2 cellular contexts compared by ENCODE assay signal in the genomic region with DNA sequence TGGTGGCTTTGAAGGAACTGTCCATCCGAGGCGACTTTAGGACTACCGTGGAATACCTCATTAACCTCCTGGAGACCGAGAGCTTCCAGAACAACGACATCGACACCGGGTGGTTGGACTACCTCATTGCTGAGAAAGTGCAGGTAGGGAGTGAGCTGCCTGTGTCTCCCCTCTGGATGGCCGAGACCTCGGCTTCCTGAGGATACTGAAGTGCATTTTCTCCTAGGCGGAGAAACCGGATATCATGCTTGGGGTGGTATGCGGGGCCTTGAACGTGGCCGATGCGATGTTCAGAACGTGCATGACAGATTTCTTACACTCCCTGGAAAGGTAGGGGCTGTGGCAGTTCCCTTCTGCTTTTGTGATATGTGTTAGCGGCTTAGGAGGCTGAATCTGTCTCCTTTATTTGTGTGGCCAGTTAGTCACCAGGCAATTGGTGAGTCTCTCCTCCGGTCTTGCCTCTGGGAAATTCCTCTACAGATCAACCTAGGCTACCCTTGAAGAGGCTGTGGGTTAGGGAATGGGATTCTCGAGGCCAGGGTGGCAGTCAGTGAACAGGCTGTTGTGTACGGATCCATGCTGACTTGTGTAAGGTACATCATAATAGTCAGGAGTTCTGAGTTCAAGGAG.
TF ChIP-seq lines count a peak whose summit lies in the region.

No MANE protein-coding gene starts in this region.

TF ChIP-seq in IMR-90, 13 proteins besides CTCF, POLR2A, EP300 and RAD21:
- no peak for TF ChIP-seq USF2 (IDR thresholded peaks at IDR 0.05; ENCODE audit: low read depth, low read length)
- no peak for TF ChIP-seq MAFK (IDR thresholded peaks at IDR 0.05; ENCODE audit: low read depth, low read length)
- TF ChIP-seq MXI1 (IDR thresholded peaks at IDR 0.05; ENCODE audit: borderline replicate concordance, low read depth, low read length) = no peak
- no peak for TF ChIP-seq FOS (IDR thresholded peaks at IDR 0.05; ENCODE audit: low read depth, low read length)
- TF ChIP-seq, protein P1, sequence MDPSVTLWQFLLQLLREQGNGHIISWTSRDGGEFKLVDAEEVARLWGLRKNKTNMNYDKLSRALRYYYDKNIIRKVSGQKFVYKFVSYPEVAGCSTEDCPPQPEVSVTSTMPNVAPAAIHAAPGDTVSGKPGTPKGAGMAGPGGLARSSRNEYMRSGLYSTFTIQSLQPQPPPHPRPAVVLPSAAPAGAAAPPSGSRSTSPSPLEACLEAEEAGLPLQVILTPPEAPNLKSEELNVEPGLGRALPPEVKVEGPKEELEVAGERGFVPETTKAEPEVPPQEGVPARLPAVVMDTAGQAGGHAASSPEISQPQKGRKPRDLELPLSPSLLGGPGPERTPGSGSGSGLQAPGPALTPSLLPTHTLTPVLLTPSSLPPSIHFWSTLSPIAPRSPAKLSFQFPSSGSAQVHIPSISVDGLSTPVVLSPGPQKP (IDR thresholded peaks at IDR 0.05; ENCODE audit: borderline replicate concordance, low read depth, low read length) = no peak
- TF ChIP-seq RCOR1 (IDR thresholded peaks at IDR 0.05; ENCODE audit: insufficient replicate concordance, low read length) = no peak
- no peak for TF ChIP-seq MAZ (IDR thresholded peaks at IDR 0.05; ENCODE audit: borderline replicate concordance, low read depth, low read length)
- TF ChIP-seq RFX5 (IDR thresholded peaks at IDR 0.05; ENCODE audit: low read depth, low read length) = no peak
- no peak for TF ChIP-seq NFE2L2 (IDR thresholded peaks at IDR 0.05; ENCODE audit: low read depth, low read length)
- TF ChIP-seq CHD1 (IDR thresholded peaks at IDR 0.05; ENCODE audit: low read depth, low read length) = no peak
- no peak for TF ChIP-seq SMC3 (IDR thresholded peaks at IDR 0.05; ENCODE audit: low read depth, low read length)
- no peak for TF ChIP-seq CEBPB (IDR thresholded peaks at IDR 0.05; ENCODE audit: low read depth, low read length)
- TF ChIP-seq BHLHE40 (IDR thresholded peaks at IDR 0.05; ENCODE audit: low read depth, low read length) = no peak
TF ChIP-seq in IMR-90: peak in this region for 0.

TF ChIP-seq in K562, 482 proteins besides CTCF, POLR2A, EP300 and RAD21:
- TF ChIP-seq, protein P2, sequence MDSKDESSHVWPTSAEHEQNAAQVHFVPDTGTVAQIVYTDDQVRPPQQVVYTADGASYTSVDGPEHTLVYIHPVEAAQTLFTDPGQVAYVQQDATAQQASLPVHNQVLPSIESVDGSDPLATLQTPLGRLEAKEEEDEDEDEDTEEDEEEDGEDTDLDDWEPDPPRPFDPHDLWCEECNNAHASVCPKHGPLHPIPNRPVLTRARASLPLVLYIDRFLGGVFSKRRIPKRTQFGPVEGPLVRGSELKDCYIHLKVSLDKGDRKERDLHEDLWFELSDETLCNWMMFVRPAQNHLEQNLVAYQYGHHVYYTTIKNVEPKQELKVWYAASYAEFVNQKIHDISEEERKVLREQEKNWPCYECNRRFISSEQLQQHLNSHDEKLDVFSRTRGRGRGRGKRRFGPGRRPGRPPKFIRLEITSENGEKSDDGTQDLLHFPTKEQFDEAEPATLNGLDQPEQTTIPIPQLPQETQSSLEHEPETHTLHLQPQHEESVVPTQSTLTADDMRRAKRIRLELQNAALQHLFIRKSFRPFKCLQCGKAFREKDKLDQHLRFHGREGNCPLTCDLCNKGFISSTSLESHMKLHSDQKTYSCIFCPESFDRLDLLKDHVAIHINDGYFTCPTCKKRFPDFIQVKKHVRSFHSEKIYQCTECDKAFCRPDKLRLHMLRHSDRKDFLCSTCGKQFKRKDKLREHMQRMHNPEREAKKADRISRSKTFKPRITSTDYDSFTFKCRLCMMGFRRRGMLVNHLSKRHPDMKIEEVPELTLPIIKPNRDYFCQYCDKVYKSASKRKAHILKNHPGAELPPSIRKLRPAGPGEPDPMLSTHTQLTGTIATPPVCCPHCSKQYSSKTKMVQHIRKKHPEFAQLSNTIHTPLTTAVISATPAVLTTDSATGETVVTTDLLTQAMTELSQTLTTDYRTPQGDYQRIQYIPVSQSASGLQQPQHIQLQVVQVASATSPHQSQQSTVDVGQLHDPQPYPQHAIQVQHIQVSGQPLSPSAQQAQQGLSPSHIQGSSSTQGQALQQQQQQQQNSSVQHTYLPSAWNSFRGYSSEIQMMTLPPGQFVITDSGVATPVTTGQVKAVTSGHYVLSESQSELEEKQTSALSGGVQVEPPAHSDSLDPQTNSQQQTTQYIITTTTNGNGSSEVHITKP (IDR thresholded peaks at IDR 0.05; ENCODE audit: partially characterized antibody) = peak; percentile 58
- TF ChIP-seq RBM15 (IDR thresholded peaks at IDR 0.05; ENCODE audit: insufficient read depth, low read length) = no peak
